16 cellular contexts compared by ENCODE assay signal in the genomic region with DNA sequence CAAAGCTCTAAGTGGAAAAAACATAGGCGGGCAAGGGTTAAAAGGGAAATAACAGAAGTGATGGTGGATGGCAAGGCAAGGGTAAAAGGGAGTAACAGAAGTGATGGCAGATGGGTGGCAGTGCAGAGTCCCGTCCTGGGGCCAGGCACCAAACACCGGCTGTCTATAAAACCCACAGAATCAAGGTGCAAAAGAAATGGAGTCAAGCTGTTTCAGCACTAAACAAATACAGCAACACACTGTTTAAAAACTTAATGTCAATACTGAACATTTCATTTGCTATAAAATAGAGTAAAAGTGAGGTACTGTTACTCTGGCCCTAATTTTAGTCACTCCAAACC.
A peak's percentile ranks its signal among the peaks of the same experiment; 100 is the strongest.
DNase-seq lines count a peak whose midpoint lies in the region; ATAC-seq, FAIRE-seq and TF ChIP-seq lines count a peak whose summit lies in the region.
"Had no signal": no experiment of that assay in that cellular context is flagged by ENCODE, and none has a peak within 500 bp of the region (broad histone marks: within the 10 kb centered on the region; RNA-seq: fewer than 3 reads in every experiment).

No MANE protein-coding gene starts in this region.

- intact Hi-C loops in K562 (cut with micrococcal nuclease) (no loop called here), pancreas (cut with DNase I) (no loop called here), left colon (cut with DNase I, micrococcal nuclease) (no loop called here)

- TF ChIP-seq RAD21 in SK-N-SH (IDR thresholded peaks at IDR 0.05; ENCODE audit: low read length) (no peak), K562 (CRISPR knock-in tag; conservative IDR thresholded peaks at IDR 0.05 in 1 of 2, IDR thresholded peaks at IDR 0.05 in 1 of 2) (no peak)

- peaks cover 4% of the 10 kb centered on the region for H3F3A ChIP-seq in SK-N-SH (replicated peaks; ENCODE audit: insufficient read depth)

- ATAC-seq in SK-N-SH treated with all-trans-retinoic acid at 6 μM for 48 hours (peak; percentile 20; the same call in 2 of the 3 replicates), K562 (no peak), pancreas (peak in 3 of 4 donors; percentile 15 to 36 (median 23)), HG03097 (IDR thresholded peaks at IDR 0.05; ENCODE audit: low FRiP score, unreplicated experiment) (no peak), HG03354 (IDR thresholded peaks at IDR 0.05; ENCODE audit: poor library complexity, severe bottlenecking, unreplicated experiment) (no peak), left colon (no peak)

- H4K20me1 ChIP-seq in SK-N-SH (ENCODE audit: insufficient read depth), result no peaks in the 10 kb centered on the region
- no peaks in the 10 kb centered on the region for H4K20me1 ChIP-seq in K562 (replicated peaks; ENCODE audit: control insufficient read depth, insufficient read depth, low read length)

- TF ChIP-seq CTCF in SK-N-SH (IDR thresholded peaks at IDR 0.05) (no peak), LNCAP (IDR thresholded peaks at IDR 0.05) (peak; percentile 23; the same call in 1 of the 2 replicates), K562 (IDR thresholded peaks at IDR 0.05 in 2 of 3, conservative IDR thresholded peaks at IDR 0.05 in 1 of 3; ENCODE audit: insufficient read depth in 2 of 3, low read depth in 1 of 3, low read length in 3 of 3) (no peak), pancreas (IDR thresholded peaks at IDR 0.05) (no peak)

- no peak for TF ChIP-seq EP300 in SK-N-SH (IDR thresholded peaks at IDR 0.05; ENCODE audit: borderline replicate concordance in 1 of 2, low read depth in 1 of 2, low read length in 1 of 2)
- TF ChIP-seq EP300 in K562 (IDR thresholded peaks at IDR 0.05; ENCODE audit: low read length), result no peak

- H2AFZ ChIP-seq in SK-N-SH (ENCODE audit: low read depth) (no peak overlapping the region), K562 (ENCODE audit: low read depth, low read length) (no peak overlapping the region)

- CTCF ChIA-PET in SK-N-SH (lab: Yijun Ruan, JAX) (no interaction called here), K562 (lab: Yijun Ruan, JAX; ENCODE audit: low intra/inter-chr PET ratio) (no interaction called here)

- POLR2A ChIA-PET in SK-N-SH (lab: Yijun Ruan, JAX), result no interaction called here
- POLR2A ChIA-PET in K562 (lab: Yijun Ruan, JAX), result interaction anchor here (0.6 kb wide), 1 partner anchor 89 kb away, joined by 3 read pairs; no protein-coding TSS in a partner anchor

- H3K9me2 ChIP-seq in SK-N-SH, result no peaks in the 10 kb centered on the region

- H3K27me3 ChIP-seq in SK-N-SH (ENCODE audit: insufficient read depth), result no peaks in the 10 kb centered on the region
- H3K27me3 ChIP-seq in K562 (ENCODE audit: control insufficient read depth in 2 of 2, insufficient read depth in 2 of 2, low read length in 2 of 2), result no peaks in the 10 kb centered on the region
- no peaks in the 10 kb centered on the region for H3K27me3 ChIP-seq in pancreas

- in situ Hi-C loops in K562 (cut with MboI), result no loop called here

- H3K79me2 ChIP-seq in SK-N-SH (ENCODE audit: insufficient read depth) (no peaks in the 10 kb centered on the region), K562 (ENCODE audit: control insufficient read depth, insufficient read depth, low read length) (peaks cover 95% of the 10 kb centered on the region)

- no peaks in the 10 kb centered on the region for H3K9me1 ChIP-seq in K562 (ENCODE audit: control insufficient read depth, insufficient read depth, low read length)

- no TSS peak for BruUV-seq in K562 (replicated peaks; lab: Mats Ljungman, UMichigan)

- 86% methylated on average over 3 of the region's 3 CpGs for WGBS in SK-N-SH (ENCODE audit: low lambda C conversion rate)
- 94% methylated on average over 3 of the region's 3 CpGs for WGBS in K562 (ENCODE audit: insufficient coverage, low coverage, missing lambda C conversion rate)
- WGBS in pancreas, 2 donors, result 79 to 84% methylated on average over 3 of the region's 3 CpGs

- no peak for DNase-seq in SK-N-SH
- DNase-seq in K562 (ENCODE audit: extremely low read depth in 1 of 4, low spot score in 3 of 4), result no peak
- no peak for DNase-seq in pancreas
- no peak for DNase-seq in left colon
- DNase-seq: activated effector memory CD4-positive, alpha-beta T cell treated with anti-CD3 and anti-CD28 coated beads, Interleukin-2, amount 50 U/mL, for 16 hours; aorta; DMS79; islet precursor cell; NCI-H187; stimulated activated CD4-positive, alpha-beta T cell treated with anti-CD3 and anti-CD28 coated beads, Interleukin-2, amount 100 ng/mL, for 48 hours; T-helper 1 cell; WERI-Rb-1 had no signal

- H3K9me3 ChIP-seq in SK-N-SH, result no peaks in the 10 kb centered on the region; the same call in 1 of the 2 replicates
- H3K9me3 ChIP-seq in K562 (replicated peaks; ENCODE audit: control insufficient read depth, insufficient read depth, low read depth, low read length), result no peaks in the 10 kb centered on the region
- no peaks in the 10 kb centered on the region for H3K9me3 ChIP-seq in pancreas

- H3K27ac ChIP-seq in SK-N-SH (ENCODE audit: low read depth in 2 of 2, low read length in 1 of 2) (no peak overlapping the region), K562 (ENCODE audit: extremely low read depth, low read depth, low read length) (peak overlapping the region; percentile 34; the same call in 1 of the 3 replicates), pancreas (peak overlapping the region in 2 of 4 donors; percentile 17 to 68)
- H3K27ac ChIP-seq: WERI-Rb-1 had no signal

- FAIRE-seq in K562 (lab: Jason Lieb, UNC) (no peak), pancreas (lab: Jason Lieb, UNC) (no peak)

- H3K9ac ChIP-seq in SK-N-SH, result no peak overlapping the region
- no peak overlapping the region for H3K9ac ChIP-seq in K562 (ENCODE audit: insufficient read depth in 1 of 2, low read depth in 2 of 2, low read length in 2 of 2)

- peaks cover 0 to 2% of the 10 kb centered on the region in 2 experiments for H3K36me3 ChIP-seq in SK-N-SH (replicated peaks in 1 of 2; ENCODE audit: control insufficient read depth in 1 of 2, insufficient read depth in 2 of 2, low read length in 1 of 2)
- H3K36me3 ChIP-seq in K562 (ENCODE audit: control insufficient read depth, insufficient read depth, low read length), result peaks cover 33% of the 10 kb centered on the region; the same call in 2 of the 3 replicates
- H3K36me3 ChIP-seq in pancreas, result no peaks in the 10 kb centered on the region
- H3K36me3 ChIP-seq: WERI-Rb-1 had no signal

- no peak overlapping the region for H3K4me2 ChIP-seq in SK-N-SH
- H3K4me2 ChIP-seq in K562 (ENCODE audit: insufficient read depth, low read length), result no peak overlapping the region

- H3K4me1 ChIP-seq in SK-N-SH (ENCODE audit: control insufficient read depth in 1 of 2, insufficient read depth in 2 of 2, low read depth in 1 of 2, low read length in 1 of 2) (no peaks in the 10 kb centered on the region; a peak in 1 of 4 replicates), K562 (replicated peaks in 1 of 2; ENCODE audit: control insufficient read depth in 2 of 2, insufficient read depth in 2 of 2, low read length in 2 of 2) (peaks cover 4 to 32% of the 10 kb centered on the region in 2 experiments; a peak in 4 of 5 replicates), pancreas (peaks cover 22 to 30% (median 22%) of the 10 kb centered on the region in 3 donors)

- H3K4me3 ChIP-seq in SK-N-SH (ENCODE audit: low read depth in 2 of 2, low read length in 1 of 2) (no peak overlapping the region), K562 (no peak overlapping the region), pancreas (no peak overlapping the region)

- no peak for TF ChIP-seq POLR2A in K562 (conservative IDR thresholded peaks at IDR 0.05)

TF ChIP-seq in SK-N-SH treated with all-trans-retinoic acid at 6 μM for 48 hours, 23 proteins besides CTCF, POLR2A, EP300 and RAD21 (continues in another document):
- TF ChIP-seq GLIS3 (CRISPR knock-in tag; IDR thresholded peaks at IDR 0.05), result no peak
- TF ChIP-seq, protein P1, sequence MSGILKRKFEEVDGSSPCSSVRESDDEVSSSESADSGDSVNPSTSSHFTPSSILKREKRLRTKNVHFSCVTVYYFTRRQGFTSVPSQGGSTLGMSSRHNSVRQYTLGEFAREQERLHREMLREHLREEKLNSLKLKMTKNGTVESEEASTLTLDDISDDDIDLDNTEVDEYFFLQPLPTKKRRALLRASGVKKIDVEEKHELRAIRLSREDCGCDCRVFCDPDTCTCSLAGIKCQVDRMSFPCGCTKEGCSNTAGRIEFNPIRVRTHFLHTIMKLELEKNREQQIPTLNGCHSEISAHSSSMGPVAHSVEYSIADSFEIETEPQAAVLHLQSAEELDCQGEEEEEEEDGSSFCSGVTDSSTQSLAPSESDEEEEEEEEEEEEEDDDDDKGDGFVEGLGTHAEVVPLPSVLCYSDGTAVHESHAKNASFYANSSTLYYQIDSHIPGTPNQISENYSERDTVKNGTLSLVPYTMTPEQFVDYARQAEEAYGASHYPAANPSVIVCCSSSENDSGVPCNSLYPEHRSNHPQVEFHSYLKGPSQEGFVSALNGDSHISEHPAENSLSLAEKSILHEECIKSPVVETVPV (CRISPR knock-in tag; IDR thresholded peaks at IDR 0.05), result no peak

TF ChIP-seq in SK-N-SH, 30 proteins besides CTCF, POLR2A, EP300 and RAD21 (continues in another document):
- TF ChIP-seq, protein P2, sequence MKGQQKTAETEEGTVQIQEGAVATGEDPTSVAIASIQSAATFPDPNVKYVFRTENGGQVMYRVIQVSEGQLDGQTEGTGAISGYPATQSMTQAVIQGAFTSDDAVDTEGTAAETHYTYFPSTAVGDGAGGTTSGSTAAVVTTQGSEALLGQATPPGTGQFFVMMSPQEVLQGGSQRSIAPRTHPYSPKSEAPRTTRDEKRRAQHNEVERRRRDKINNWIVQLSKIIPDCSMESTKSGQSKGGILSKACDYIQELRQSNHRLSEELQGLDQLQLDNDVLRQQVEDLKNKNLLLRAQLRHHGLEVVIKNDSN (IDR thresholded peaks at IDR 0.05; ENCODE audit: borderline replicate concordance, low read depth), result no peak
- TF ChIP-seq MEF2A (IDR thresholded peaks at IDR 0.05; ENCODE audit: borderline replicate concordance, low read depth) (no peak), FOSL2 (IDR thresholded peaks at IDR 0.05; ENCODE audit: borderline replicate concordance, low read depth) (no peak), ELF1 (IDR thresholded peaks at IDR 0.05) (no peak), SIN3A (IDR thresholded peaks at IDR 0.05; ENCODE audit: borderline replicate concordance, low read depth, low read length) (no peak)

TF ChIP-seq in K562, 482 proteins besides CTCF, POLR2A, EP300 and RAD21:
- TF ChIP-seq FOXM1 (IDR thresholded peaks at IDR 0.05; ENCODE audit: low read depth) (0 out of 2 replicates have a peak, but pooled peaks have one; percentile 13), FOXM1 (CRISPR knock-in tag; IDR thresholded peaks at IDR 0.05; ENCODE audit: low read depth) (no peak), FUS (optimal IDR thresholded peaks at IDR 0.05; ENCODE audit: low read depth, low read length) (no peak)
TF ChIP-seq in K562: peak in this region for 1.

Comparison
In these comparisons a context has a peak if more than half of its experiments do, and no peak if none do; other contexts are left out.
1. ATAC-seq: peak in SK-N-SH treated with all-trans-retinoic acid at 6 μM for 48 hours (single experiment) and pancreas (3 of 4); none in K562 (single experiment), HG03097 (single experiment), HG03354 (single experiment) and left colon (single experiment).